ENCODE assay signal across 14 cellular contexts in the genomic region with DNA sequence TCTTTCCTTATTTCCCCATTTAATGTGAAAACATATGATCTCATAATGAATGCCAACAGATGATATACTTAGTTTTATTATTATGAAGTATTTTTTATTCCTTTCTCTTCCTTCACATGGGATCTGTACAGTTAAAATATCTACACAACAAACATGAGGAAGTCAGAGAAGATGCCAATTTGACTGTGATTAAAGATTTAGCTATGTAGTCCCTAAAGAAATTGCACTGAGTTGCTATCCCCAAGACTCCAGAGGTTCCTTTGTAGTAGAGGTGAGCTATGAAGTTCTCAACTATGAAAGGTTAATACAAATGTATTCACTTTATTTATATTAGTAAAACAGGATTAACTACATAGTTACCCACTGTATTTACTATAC.
DNase-seq lines count a peak whose midpoint lies in the region; ATAC-seq and TF ChIP-seq lines count a peak whose summit lies in the region.
"Had no signal": no experiment of that assay in that cellular context is flagged by ENCODE, and none has a peak within 500 bp of the region (broad histone marks: within the 10 kb centered on the region; RNA-seq: fewer than 3 reads in every experiment).

No MANE protein-coding gene starts in this region.

- H3K27me3 ChIP-seq in thyroid gland: no peaks in the 10 kb centered on the region
- H3K27me3 ChIP-seq: testis had no signal

- H3K9me3 ChIP-seq in thyroid gland: no peaks in the 10 kb centered on the region
- H3K9me3 ChIP-seq: testis had no signal

- peaks cover 39 to 41% of the 10 kb centered on the region in 2 donors for H3K4me1 ChIP-seq in thyroid gland
- H3K4me1 ChIP-seq: testis had no signal

- TF ChIP-seq CTCF in fibroblast of mammary gland (conservative IDR thresholded peaks at IDR 0.05; ENCODE audit: control insufficient read depth, insufficient read depth, low read depth, low read length) (no peak), thyroid gland (IDR thresholded peaks at IDR 0.05) (no peak)

- peak overlapping the region; percentile 95 to 97 for H3K27ac Mint-ChIP-seq in activated naive CD4-positive, alpha-beta T cell treated with anti-CD3 and anti-CD28 coated beads, Interleukin-2, amount 50 U/mL, for 72 hours
- H3K27ac Mint-ChIP-seq in activated CD8-positive, alpha-beta T cell treated with anti-CD3 and anti-CD28 coated beads, Interleukin-2, amount 10 ng/mL, durations not matched to agents 7 days and 5 days: peak overlapping the region; percentile 72

- peak overlapping the region; percentile 26 to 68 (median 54) for H3K27ac ChIP-seq in thyroid gland
- H3K27ac ChIP-seq: testis had no signal

- peaks cover 49% of the 10 kb centered on the region for H3K4me1 Mint-ChIP-seq in activated CD8-positive, alpha-beta T cell treated with anti-CD3 and anti-CD28 coated beads, Interleukin-2, amount 10 ng/mL, durations not matched to agents 7 days and 5 days (ENCODE audit: low read depth)

- ATAC-seq in activated naive CD4-positive, alpha-beta T cell treated with anti-CD3 and anti-CD28 coated beads, Interleukin-2, amount 50 U/mL, for 72 hours: no peak
- ATAC-seq in activated CD8-positive, alpha-beta T cell treated with anti-CD3 and anti-CD28 coated beads, Interleukin-2, amount 10 ng/mL, durations not matched to agents 7 days and 5 days: no peak
- ATAC-seq in GM18520 (IDR thresholded peaks at IDR 0.05; ENCODE audit: unreplicated experiment): no peak
- ATAC-seq: esophagus mucosa, K562 had no signal

- CTCF ChIA-PET in activated CD8-positive, alpha-beta T cell treated with anti-CD3 and anti-CD28 coated beads, Interleukin-2, amount 10 ng/mL, durations not matched to agents 7 days and 5 days (lab: Charles Lee): interaction anchor here (0.8 to 5.8 kb wide), 10 partner anchors 12 to 68 kb away, joined by 3 to 28 read pairs (median 3); no protein-coding TSS in a partner anchor

- peaks cover 0 to 4% of the 10 kb centered on the region in 2 donors for H3K36me3 Mint-ChIP-seq in activated naive CD4-positive, alpha-beta T cell treated with anti-CD3 and anti-CD28 coated beads, Interleukin-2, amount 50 U/mL, for 72 hours
- peaks cover 21% of the 10 kb centered on the region for H3K36me3 Mint-ChIP-seq in activated CD8-positive, alpha-beta T cell treated with anti-CD3 and anti-CD28 coated beads, Interleukin-2, amount 10 ng/mL, durations not matched to agents 7 days and 5 days (ENCODE audit: low read depth)

- POLR2A ChIA-PET in activated CD8-positive, alpha-beta T cell treated with anti-CD3 and anti-CD28 coated beads, Interleukin-2, amount 10 ng/mL, durations not matched to agents 7 days and 5 days (lab: Charles Lee): interaction anchor here (0.6 to 7.3 kb wide), 3 partner anchors 11 to 62 kb away, joined by 3 to 69 read pairs (median 34); a partner anchor contains a TSS

- intact Hi-C loops in thyroid gland (cut with DNase I): no loop called here

- H3K4me3 ChIP-seq in fibroblast of mammary gland (ENCODE audit: control insufficient read depth, low read depth, low read length) (no peak overlapping the region), thyroid gland (replicated peaks in 1 of 3) (no peak overlapping the region)
- H3K4me3 ChIP-seq: K562, testis had no signal

- H3K4me3 Mint-ChIP-seq in activated CD8-positive, alpha-beta T cell treated with anti-CD3 and anti-CD28 coated beads, Interleukin-2, amount 10 ng/mL, durations not matched to agents 7 days and 5 days: no peak overlapping the region

- H3K9me3 Mint-ChIP-seq in activated naive CD4-positive, alpha-beta T cell treated with anti-CD3 and anti-CD28 coated beads, Interleukin-2, amount 50 U/mL, for 72 hours: peaks cover 0 to 7% of the 10 kb centered on the region in 2 donors
- no peaks in the 10 kb centered on the region for H3K9me3 Mint-ChIP-seq in activated CD8-positive, alpha-beta T cell treated with anti-CD3 and anti-CD28 coated beads, Interleukin-2, amount 10 ng/mL, durations not matched to agents 7 days and 5 days (ENCODE audit: insufficient read depth)

- no peaks in the 10 kb centered on the region for H3K27me3 Mint-ChIP-seq in activated CD8-positive, alpha-beta T cell treated with anti-CD3 and anti-CD28 coated beads, Interleukin-2, amount 10 ng/mL, durations not matched to agents 7 days and 5 days (ENCODE audit: low read depth)

- no peaks in the 10 kb centered on the region for H3K36me3 ChIP-seq in thyroid gland

- no peak for DNase-seq in activated naive CD4-positive, alpha-beta T cell treated with anti-CD3 and anti-CD28 coated beads, Interleukin-2, amount 50 U/mL, for 72 hours (ENCODE audit: low spot score in 2 of 2)
- DNase-seq in activated naive CD4-positive, alpha-beta T cell (lab: John Stamatoyannopoulos, UW): no peak
- DNase-seq in activated CD8-positive, alpha-beta T cell treated with anti-CD3 and anti-CD28 coated beads, Interleukin-2, amount 10 ng/mL, durations not matched to agents 7 days and 5 days: no peak
- DNase-seq in fibroblast of mammary gland (ENCODE audit: low read depth) (peak; percentile 24), thyroid gland (no peak)
- no peak for DNase-seq in stimulated activated CD4-positive, alpha-beta T cell treated with anti-CD3 and anti-CD28 coated beads, Interleukin-15, amount 100 ng/mL, for 24 hours
- DNase-seq: activated CD8-positive, alpha-beta memory T cell treated with anti-CD3 and anti-CD28 coated beads, Interleukin-2, amount 50 U/mL, for 48 hours; amniotic stem cell; central memory CD4-positive, alpha-beta T cell; SIG-M5 had no signal

- TF ChIP-seq POLR2A in thyroid gland (IDR thresholded peaks at IDR 0.05): no peak
